ENCODE assay signal across 1 cellular context in the genomic region with DNA sequence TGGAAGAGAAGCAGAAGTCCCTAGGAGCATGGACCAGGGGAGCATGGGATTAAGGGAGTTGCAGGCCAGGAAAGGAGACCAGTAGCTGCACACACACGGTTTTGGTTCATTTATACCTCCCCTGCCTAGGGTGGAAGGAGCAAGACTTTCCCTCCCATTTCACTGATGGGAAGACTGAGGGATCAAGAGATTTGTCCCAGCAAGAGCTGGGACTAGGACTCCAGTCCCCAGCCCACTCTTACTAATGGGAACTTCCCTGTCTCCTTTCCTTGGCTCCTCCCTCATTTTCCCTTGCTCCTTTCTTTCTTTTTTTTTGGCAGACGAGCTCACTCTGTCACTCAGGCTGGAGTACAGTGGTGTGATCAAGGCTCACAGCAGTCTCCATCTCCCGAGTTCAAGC.
TF ChIP-seq lines count a peak whose summit lies in the region.

No MANE protein-coding gene starts in this region.

TF ChIP-seq in IMR-90, 13 proteins besides CTCF, POLR2A, EP300 and RAD21:
- TF ChIP-seq FOS (IDR thresholded peaks at IDR 0.05; ENCODE audit: low read depth, low read length) (no peak), BHLHE40 (IDR thresholded peaks at IDR 0.05; ENCODE audit: low read depth, low read length) (no peak), ELK1 (IDR thresholded peaks at IDR 0.05; ENCODE audit: borderline replicate concordance, low read depth, low read length) (no peak), USF2 (IDR thresholded peaks at IDR 0.05; ENCODE audit: low read depth, low read length) (no peak), CEBPB (IDR thresholded peaks at IDR 0.05; ENCODE audit: low read depth, low read length) (no peak), MAZ (IDR thresholded peaks at IDR 0.05; ENCODE audit: borderline replicate concordance, low read depth, low read length) (no peak), RCOR1 (IDR thresholded peaks at IDR 0.05; ENCODE audit: insufficient replicate concordance, low read length) (no peak), MXI1 (IDR thresholded peaks at IDR 0.05; ENCODE audit: borderline replicate concordance, low read depth, low read length) (no peak), CHD1 (IDR thresholded peaks at IDR 0.05; ENCODE audit: low read depth, low read length) (no peak), SMC3 (IDR thresholded peaks at IDR 0.05; ENCODE audit: low read depth, low read length) (no peak), RFX5 (IDR thresholded peaks at IDR 0.05; ENCODE audit: low read depth, low read length) (no peak), NFE2L2 (IDR thresholded peaks at IDR 0.05; ENCODE audit: low read depth, low read length) (no peak), MAFK (IDR thresholded peaks at IDR 0.05; ENCODE audit: low read depth, low read length) (no peak)
